Comparison of ENCODE assay signal across 23 cellular contexts in the genomic region with DNA sequence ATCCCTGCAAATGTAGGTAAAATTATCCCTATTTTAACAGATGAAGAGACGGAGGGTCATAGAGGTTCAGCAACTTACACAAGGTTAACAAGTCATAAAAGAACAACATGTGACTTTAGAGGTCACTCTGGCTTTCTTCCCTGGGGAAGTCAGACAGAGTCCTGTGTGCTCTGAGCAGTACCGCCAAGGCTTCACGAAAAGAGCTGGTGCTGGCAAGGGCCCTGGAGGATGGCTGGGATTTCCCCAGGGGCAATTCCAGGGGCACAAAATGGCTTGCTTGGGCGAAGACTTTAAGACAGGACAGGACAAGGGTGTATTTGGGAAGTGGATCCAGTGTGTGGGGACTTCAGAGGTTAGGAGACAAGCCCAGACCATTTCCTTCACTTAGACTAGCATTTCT.
DNase-seq lines count a peak whose midpoint lies in the region; ATAC-seq, FAIRE-seq and TF ChIP-seq lines count a peak whose summit lies in the region.
"Had no signal": no experiment of that assay in that cellular context is flagged by ENCODE, and none has a peak within 500 bp of the region (broad histone marks: within the 10 kb centered on the region; RNA-seq: fewer than 3 reads in every experiment).

No MANE protein-coding gene starts in this region.

- no CpG with 5 or more reads among the region's 4 CpGs for WGBS in H9 (ENCODE audit: extremely low coverage, insufficient read length, low lambda C conversion rate)

- peak; percentile 8 for ATAC-seq in CD8-positive, alpha-beta T cell
- ATAC-seq in activated T-helper 17 cell treated with anti-CD3 and anti-CD28 coated beads, Interleukin-2, amount 50 U/mL, for 72 hours (replicated peaks): no peak
- no peak for ATAC-seq in naive thymus-derived CD4-positive, alpha-beta T cell
- ATAC-seq: sciatic nerve, upper lobe of right lung had no signal

- H3K9ac ChIP-seq in H9 (ENCODE audit: extremely low read depth, insufficient read length, low read length): no peak overlapping the region

- H4K20me1 ChIP-seq in H9 (ENCODE audit: control insufficient read depth, insufficient read depth, insufficient read length): no peaks in the 10 kb centered on the region

- no peak overlapping the region for H3K56ac ChIP-seq in H9 (ENCODE audit: insufficient read length, low read depth, low read length)

- H3K9me3 ChIP-seq in CD8-positive, alpha-beta T cell (ENCODE audit: low read length): no peaks in the 10 kb centered on the region
- H3K9me3 ChIP-seq in H9 (ENCODE audit: control insufficient read depth, low read depth, low read length): no peaks in the 10 kb centered on the region
- no peaks in the 10 kb centered on the region for H3K9me3 ChIP-seq in naive thymus-derived CD4-positive, alpha-beta T cell (ENCODE audit: control insufficient read depth in 2 of 3, low read length in 3 of 3)
- H3K9me3 ChIP-seq: HAP-1, left ventricle myocardium inferior, MG63, ovary, upper lobe of right lung had no signal

- H3K23me2 ChIP-seq in H9 (ENCODE audit: insufficient read length, low read depth, low read length, poor library complexity, severe bottlenecking): no peaks in the 10 kb centered on the region

- no peaks in the 10 kb centered on the region for H3K9me3 Mint-ChIP-seq in CD8-positive, alpha-beta T cell
- H3K9me3 Mint-ChIP-seq in H9: peaks cover 8 to 10% of the 10 kb centered on the region in 2 experiments; a peak in 4 of 5 replicates
- no peaks in the 10 kb centered on the region for H3K9me3 Mint-ChIP-seq in activated T-helper 17 cell treated with anti-CD3 and anti-CD28 coated beads, Interleukin-2, amount 50 U/mL, for 72 hours
- H3K9me3 Mint-ChIP-seq in naive thymus-derived CD4-positive, alpha-beta T cell: no peaks in the 10 kb centered on the region

- H3T11ph ChIP-seq in H9 (ENCODE audit: low read length): no peak overlapping the region

- H4K8ac ChIP-seq in H9 (replicated peaks; ENCODE audit: insufficient read length, low read depth, low read length): no peak overlapping the region

- H3K36me3 Mint-ChIP-seq in CD8-positive, alpha-beta T cell: peaks cover 88% of the 10 kb centered on the region
- peaks cover 42 to 58% (median 55%) of the 10 kb centered on the region in 3 experiments for H3K36me3 Mint-ChIP-seq in H9 (ENCODE audit: insufficient read depth in 1 of 3, low read depth in 3 of 3)
- peaks cover 98% of the 10 kb centered on the region for H3K36me3 Mint-ChIP-seq in activated T-helper 17 cell treated with anti-CD3 and anti-CD28 coated beads, Interleukin-2, amount 50 U/mL, for 72 hours (ENCODE audit: low read depth)
- H3K36me3 Mint-ChIP-seq in naive thymus-derived CD4-positive, alpha-beta T cell: peaks cover 17 to 58% (median 37%) of the 10 kb centered on the region in 5 donors

- intact Hi-C loops in CD8-positive, alpha-beta T cell (cut with DNase I, micrococcal nuclease): loop anchor here (2.0 to 10.0 kb wide), 9 partner anchors 19 to 1075 kb away; a partner anchor contains a TSS
- intact Hi-C loops in naive thymus-derived CD4-positive, alpha-beta T cell (cut with micrococcal nuclease): loop anchor here (1.0 to 10.0 kb wide), 5 partner anchors 17 to 1075 kb away; a partner anchor contains a TSS

- no peak overlapping the region for H3K14ac ChIP-seq in H9 (ENCODE audit: insufficient read depth, low read length)

- H2AFZ ChIP-seq in H9 (ENCODE audit: low read length): no peak overlapping the region

- H3K36me3 ChIP-seq in CD8-positive, alpha-beta T cell (ENCODE audit: insufficient read depth, low read length): peaks cover 43% of the 10 kb centered on the region
- peaks cover 4 to 54% (median 35%) of the 10 kb centered on the region in 3 experiments for H3K36me3 ChIP-seq in naive thymus-derived CD4-positive, alpha-beta T cell (ENCODE audit: control insufficient read depth in 2 of 3, insufficient read depth in 3 of 3, low read length in 3 of 3)
- H3K36me3 ChIP-seq: WERI-Rb-1 had no signal

- no peak overlapping the region for H2BK20ac ChIP-seq in H9 (ENCODE audit: low read depth, low read length, poor library complexity, severe bottlenecking)

- no peak overlapping the region for H3K4me3 Mint-ChIP-seq in CD8-positive, alpha-beta T cell
- no peak overlapping the region for H3K4me3 Mint-ChIP-seq in H9
- peak overlapping the region; percentile 14 for H3K4me3 Mint-ChIP-seq in activated T-helper 17 cell treated with anti-CD3 and anti-CD28 coated beads, Interleukin-2, amount 50 U/mL, for 72 hours
- peak overlapping the region in 1 of 10 donors; percentile 60 for H3K4me3 Mint-ChIP-seq in naive thymus-derived CD4-positive, alpha-beta T cell
- H3K4me3 Mint-ChIP-seq: endodermal cell had no signal

- H3K4ac ChIP-seq in H9 (ENCODE audit: low read depth, low read length): no peak overlapping the region

- peak overlapping the region; percentile 93 for H3K27ac Mint-ChIP-seq in CD8-positive, alpha-beta T cell
- peak overlapping the region in 2 of 3 experiments; percentile 51 to 90; a peak in 5 of 7 replicates for H3K27ac Mint-ChIP-seq in H9
- peak overlapping the region; percentile 86 for H3K27ac Mint-ChIP-seq in activated T-helper 17 cell treated with anti-CD3 and anti-CD28 coated beads, Interleukin-2, amount 50 U/mL, for 72 hours
- peak overlapping the region; percentile 2 to 80 (median 45) for H3K27ac Mint-ChIP-seq in naive thymus-derived CD4-positive, alpha-beta T cell
- H3K27ac Mint-ChIP-seq: endodermal cell had no signal

- no peak overlapping the region for H4K5ac ChIP-seq in H9 (ENCODE audit: insufficient read length, low read depth, low read length)

- no peaks in the 10 kb centered on the region for H3K27me3 ChIP-seq in CD8-positive, alpha-beta T cell (ENCODE audit: insufficient read depth, low read length)
- H3K27me3 ChIP-seq in H9 (ENCODE audit: insufficient read depth, low read length): no peaks in the 10 kb centered on the region
- no peaks in the 10 kb centered on the region for H3K27me3 ChIP-seq in naive thymus-derived CD4-positive, alpha-beta T cell (ENCODE audit: control insufficient read depth in 2 of 2, insufficient read depth in 2 of 2, low read length in 2 of 2)
- H3K27me3 ChIP-seq: MG63, ovary, upper lobe of right lung had no signal

- CTCF ChIA-PET in CD8-positive, alpha-beta T cell (lab: Charles Lee): interaction anchor here (6.7 kb wide), 1 partner anchor 418 kb away, joined by 91 read pairs; no protein-coding TSS in a partner anchor
- CTCF ChIA-PET in naive thymus-derived CD4-positive, alpha-beta T cell (lab: Charles Lee): interaction anchor here (0.6 kb wide), 1 partner anchor 84 kb away, joined by 3 read pairs; no protein-coding TSS in a partner anchor

- H3K4me3 ChIP-seq in CD8-positive, alpha-beta T cell (ENCODE audit: low read depth, low read length): no peak overlapping the region
- no peak overlapping the region for H3K4me3 ChIP-seq in naive thymus-derived CD4-positive, alpha-beta T cell (ENCODE audit: low read length)
- H3K4me3 ChIP-seq: HAP-1, left ventricle myocardium inferior, MG63, ovary, upper lobe of right lung had no signal

- TF ChIP-seq CTCF in CD8-positive, alpha-beta T cell (IDR thresholded peaks at IDR 0.05): no peak
- TF ChIP-seq CTCF in H9 (conservative IDR thresholded peaks at IDR 0.05): no peak

- no peak overlapping the region for H3K23ac ChIP-seq in H9 (ENCODE audit: insufficient read length, low read depth, low read length)

- no peak for FAIRE-seq in GM19239 (lab: Jason Lieb, UNC)
- FAIRE-seq: D721Med, G401.6 had no signal

- H3K79me1 ChIP-seq in H9 (ENCODE audit: insufficient read depth, low read depth, low read length, poor library complexity, severe bottlenecking): no peaks in the 10 kb centered on the region

- H2BK12ac ChIP-seq in H9 (ENCODE audit: insufficient read length, low read depth, low read length): no peak overlapping the region

- no peak overlapping the region for H3K18ac ChIP-seq in H9 (ENCODE audit: insufficient read length, low read depth, low read length)

- no peak overlapping the region for H3K27ac ChIP-seq in CD8-positive, alpha-beta T cell (ENCODE audit: low read depth, low read length)
- H3K27ac ChIP-seq in H9 (ENCODE audit: insufficient read length, low read depth, low read length): no peak overlapping the region
- no peak overlapping the region for H3K27ac ChIP-seq in naive thymus-derived CD4-positive, alpha-beta T cell (ENCODE audit: low read depth, low read length)
- H3K27ac ChIP-seq: left ventricle myocardium inferior, ovary, upper lobe of right lung, WERI-Rb-1 had no signal

- POLR2A ChIA-PET in CD8-positive, alpha-beta T cell (lab: Charles Lee): interaction anchor here (1.3 kb wide), 1 partner anchor 35 kb away, joined by 6 read pairs; no protein-coding TSS in a partner anchor
- POLR2A ChIA-PET in naive thymus-derived CD4-positive, alpha-beta T cell (lab: Charles Lee): no interaction called here

- H3K4me1 ChIP-seq in CD8-positive, alpha-beta T cell (ENCODE audit: insufficient read depth, low read length): peaks cover 29% of the 10 kb centered on the region
- no peaks in the 10 kb centered on the region for H3K4me1 ChIP-seq in H9 (ENCODE audit: insufficient read depth, low read length)
- peaks cover 0 to 33% of the 10 kb centered on the region in 2 donors for H3K4me1 ChIP-seq in naive thymus-derived CD4-positive, alpha-beta T cell (ENCODE audit: control insufficient read depth in 2 of 2, insufficient read depth in 2 of 2, low read length in 2 of 2)
- H3K4me1 ChIP-seq: HAP-1, upper lobe of right lung had no signal

- H2BK15ac ChIP-seq in H9 (ENCODE audit: low read depth, low read length): no peak overlapping the region

- no peak overlapping the region for H2BK120ac ChIP-seq in H9 (ENCODE audit: low read depth, low read length, poor library complexity, severe bottlenecking)

- H2AK5ac ChIP-seq in H9 (ENCODE audit: insufficient read length, low read length): no peak overlapping the region

- no peaks in the 10 kb centered on the region for H3K79me2 ChIP-seq in H9 (ENCODE audit: insufficient read depth, low read length)

- no peak overlapping the region for H2BK5ac ChIP-seq in H9 (ENCODE audit: insufficient read length, low read length)

- H4K91ac ChIP-seq in H9 (ENCODE audit: insufficient read length, low read depth, low read length): no peak overlapping the region

- DNase-seq in CD8-positive, alpha-beta T cell: no peak
- no peak for DNase-seq in H9
- DNase-seq in naive thymus-derived CD4-positive, alpha-beta T cell: no peak
- DNase-seq in glomerular visceral epithelial cell (ENCODE audit: extremely low spot score): no peak
- DNase-seq in SIG-M5 (lab: John Stamatoyannopoulos, UW): no peak
- DNase-seq in GM19239 (ENCODE audit: insufficient read length, low spot score): no peak
- DNase-seq: activated gamma-delta T cell, AML-193, endodermal cell, head of caudate nucleus, left ventricle myocardium inferior, MG63, NCI-H1436, NCI-H2171, ovary, SHP77, upper lobe of right lung, WERI-Rb-1 had no signal

- H3K4me2 ChIP-seq in H9 (ENCODE audit: insufficient read depth, insufficient read length, low read length): no peak overlapping the region

- no peaks in the 10 kb centered on the region for H3K27me3 Mint-ChIP-seq in CD8-positive, alpha-beta T cell (ENCODE audit: low read depth)
- H3K27me3 Mint-ChIP-seq in H9 (ENCODE audit: low read depth): no peaks in the 10 kb centered on the region
- H3K27me3 Mint-ChIP-seq in activated T-helper 17 cell treated with anti-CD3 and anti-CD28 coated beads, Interleukin-2, amount 50 U/mL, for 72 hours: no peaks in the 10 kb centered on the region
- H3K27me3 Mint-ChIP-seq in naive thymus-derived CD4-positive, alpha-beta T cell: no peaks in the 10 kb centered on the region

- H3K4me1 Mint-ChIP-seq in CD8-positive, alpha-beta T cell (ENCODE audit: low read depth): peaks cover 67% of the 10 kb centered on the region
- H3K4me1 Mint-ChIP-seq in H9: peaks cover 9 to 10% of the 10 kb centered on the region in 2 experiments
- H3K4me1 Mint-ChIP-seq in activated T-helper 17 cell treated with anti-CD3 and anti-CD28 coated beads, Interleukin-2, amount 50 U/mL, for 72 hours: peaks cover 29% of the 10 kb centered on the region
- peaks cover 26 to 74% (median 58%) of the 10 kb centered on the region in 7 donors for H3K4me1 Mint-ChIP-seq in naive thymus-derived CD4-positive, alpha-beta T cell
- H3K4me1 Mint-ChIP-seq: endodermal cell had no signal
